8 cellular contexts compared by ENCODE assay signal in genomic region chr2:134918518-134919359, GRCh38. TPM values are rescaled to one million over a fixed set of nuclear protein-coding genes. Genes with fewer than 3 reads are reported as not detected.
DNase-seq lines count a peak whose midpoint lies in the region; ATAC-seq and TF ChIP-seq lines count a peak whose summit lies in the region.

TSS of gene CCNT2 (plus strand) at chr2:134918822. CDS start at chr2:134918855, 33 bp downstream.

- peaks cover 41% of the 10 kb centered on the region for H4K20me1 ChIP-seq in PC-9 (ENCODE audit: insufficient read depth)

- TF ChIP-seq CTCF in PC-9 (conservative IDR thresholded peaks at IDR 0.05), result no peak
- TF ChIP-seq CTCF in mucosa of descending colon (IDR thresholded peaks at IDR 0.05), result no peak

- H3K4me2 ChIP-seq in PC-9, result peak within 1 kb of the TSS; percentile 94

- H3K9me3 ChIP-seq in PC-9 (ENCODE audit: insufficient read depth, low read depth) (peaks cover 7% of the 10 kb centered on the region; the same call in 1 of the 2 replicates), mucosa of descending colon (no peaks in the 10 kb centered on the region)

- peaks cover 12% of the 10 kb centered on the region for H3K36me3 ChIP-seq in PC-9 (ENCODE audit: low read depth)
- peaks cover 5% of the 10 kb centered on the region for H3K36me3 ChIP-seq in mucosa of descending colon (ENCODE audit: low read depth)

- H3K27ac ChIP-seq in PC-9 (peak within 1 kb of the TSS; percentile 94), epithelial cell of prostate (peak within 1 kb of the TSS; percentile 97)

- H3K4me1 ChIP-seq in PC-9 (replicated peaks; ENCODE audit: insufficient read depth), result peaks cover 27% of the 10 kb centered on the region
- peaks cover 24% of the 10 kb centered on the region for H3K4me1 ChIP-seq in mucosa of descending colon (ENCODE audit: low read depth)

- H3F3A ChIP-seq in PC-9 (ENCODE audit: insufficient read depth, low read depth), result peaks cover 12% of the 10 kb centered on the region

- peak; percentile 94 for DNase-seq in DMS114 treated with DMSO at 0.1 percent for 48 hours (lab: John Stamatoyannopoulos, UW; ENCODE audit: unreplicated experiment)
- DNase-seq in Jurkat, Clone E6-1 (ENCODE audit: low read depth, low spot score), result peak; percentile 98
- DNase-seq in PC-9, result peak; percentile 95 to 99
- peak; percentile 99 for DNase-seq in activated T-cell treated with anti-CD3 and anti-CD28 coated beads, Interleukin-2, amount 50 U/mL, for 1 hour
- DNase-seq in epithelial cell of prostate (ENCODE audit: low read depth, low spot score), result peak; percentile 94
- peak; percentile 98 to 100 (median 100) for DNase-seq in mucosa of descending colon
- DNase-seq in stimulated activated CD8-positive, alpha-beta memory T cell treated with anti-CD3 and anti-CD28 coated beads, Interleukin-4, amount 100 ng/mL, for 24 hours (ENCODE audit: low read depth), result peak; percentile 100

- peak; percentile 81 for ATAC-seq in GM21619 (IDR thresholded peaks at IDR 0.05; ENCODE audit: unreplicated experiment)
- ATAC-seq in mucosa of descending colon, result peak; percentile 91

- H3K4me3 ChIP-seq in Jurkat, Clone E6-1 (ENCODE audit: low read length), result peak within 1 kb of the TSS; percentile 64
- H3K4me3 ChIP-seq in PC-9 (peak within 1 kb of the TSS; percentile 91), mucosa of descending colon (peak within 1 kb of the TSS; percentile 62)

- TSS peak; percentile 66 for BruUV-seq in PC-9 (replicated peaks; lab: Mats Ljungman, UMichigan)

- H2AFZ ChIP-seq in PC-9, result peak within 1 kb of the TSS; percentile 100

- CTCF ChIA-PET in PC-9 (lab: Charles Lee), result interaction anchor here (1.0 kb wide), 1 partner anchor 467 kb away, joined by 4 read pairs; no protein-coding TSS in a partner anchor

- no peaks in the 10 kb centered on the region for H3K27me3 ChIP-seq in PC-9 (ENCODE audit: insufficient read depth, low read depth)

- intact Hi-C loops in PC-9 (cut with micrococcal nuclease; ENCODE audit: unreplicated experiment), result loop anchor here (1.0 to 10.0 kb wide), 4 partner anchors 136 to 804 kb away; partner anchors contain the start of genes R3HDM1, RAB3GAP1 and ZRANB3
- intact Hi-C loops in mucosa of descending colon (cut with DNase I, micrococcal nuclease), result no loop called here

- no peaks in the 10 kb centered on the region for H3K9me2 ChIP-seq in PC-9 (ENCODE audit: insufficient read depth)

- peaks cover 49% of the 10 kb centered on the region for H3K79me2 ChIP-seq in PC-9 (ENCODE audit: low read depth)

- POLR2A ChIA-PET in PC-9 (lab: Charles Lee; ENCODE audit: unreplicated experiment), result interaction anchor here (0.6 kb wide), 1 partner anchor 691 kb away, joined by 3 read pairs; no protein-coding TSS in a partner anchor

RNA-seq across cellular contexts. Expression of gene CCNT2, which starts in this region (rescaled TPM):
- 19.5 TPM for polyA plus RNA-seq in Jurkat, Clone E6-1 (2012; ENCODE audit: insufficient read depth, insufficient read length)
- total RNA-seq in PC-9 (2021) (19.1 and 26.2 TPM in 2 replicates), mucosa of descending colon (10 to 100 TPM; 37.9 to 51.7 (median 46.7) TPM)

Comparison
In these comparisons a context has a peak if more than half of its experiments do, and no peak if none do; other contexts are left out.
1. Peak in every context shown above with its lines: DNase-seq, ATAC-seq, H3K4me3 ChIP-seq and H3K27ac ChIP-seq.